In the genomic region with DNA sequence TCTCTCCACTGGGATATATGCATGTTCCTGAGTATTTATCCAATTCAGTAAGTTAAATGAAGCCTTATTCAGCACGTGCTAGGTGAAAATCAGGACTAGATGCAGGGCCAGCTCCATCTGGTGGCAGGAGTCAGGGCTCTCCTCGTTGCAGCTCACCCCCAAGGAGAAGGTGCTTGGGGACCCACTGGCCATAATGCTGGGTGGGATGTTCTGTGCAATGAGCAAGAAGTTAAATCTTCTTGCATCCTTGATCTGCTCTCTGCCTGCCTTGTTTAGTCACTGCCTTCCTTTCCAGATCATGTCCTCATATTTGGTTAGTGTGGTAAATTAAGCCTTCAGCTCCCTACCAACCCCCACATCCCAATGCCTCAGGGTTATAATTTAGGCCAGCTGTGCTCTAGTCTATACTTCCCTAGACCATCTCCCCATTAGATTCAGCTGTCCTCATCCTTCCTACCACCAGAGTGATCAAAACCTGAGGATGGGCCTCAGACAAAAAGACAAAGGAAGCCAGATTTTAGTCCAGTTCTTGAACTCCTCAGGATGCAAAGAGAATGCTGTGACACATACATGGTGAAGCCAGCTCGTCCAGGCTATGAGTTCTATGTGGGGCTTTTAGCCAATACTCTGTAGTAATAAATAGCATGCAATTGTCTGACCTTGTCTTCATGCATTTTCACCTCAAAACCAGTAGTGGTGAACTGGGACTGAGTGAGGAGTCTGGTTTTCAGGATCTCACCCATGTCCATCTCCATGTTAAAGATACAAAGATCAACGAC, we compare ENCODE assay signal across 11 cellular contexts. TPM values are rescaled to one million over a fixed set of nuclear protein-coding genes. Genes with fewer than 3 reads are reported as not detected.
DNase-seq lines count a peak whose midpoint lies in the region; ATAC-seq, FAIRE-seq and TF ChIP-seq lines count a peak whose summit lies in the region.
"Had no signal": no experiment of that assay in that cellular context is flagged by ENCODE, and none has a peak within 500 bp of the region (broad histone marks: within the 10 kb centered on the region; RNA-seq: fewer than 3 reads in every experiment).

No MANE protein-coding gene starts in this region.

- H3K56ac ChIP-seq in H1 (replicated peaks; ENCODE audit: insufficient read length, low read depth, low read length), result no peak overlapping the region

- H3K4me3 ChIP-seq in H1 (ENCODE audit: extremely low read depth in 1 of 4, insufficient read depth in 2 of 4, low read depth in 3 of 4, low read length in 4 of 4), result no peak overlapping the region
- H3K4me3 ChIP-seq: lung, thoracic aorta had no signal

- peaks cover 4% of the 10 kb centered on the region for H3K9me3 Mint-ChIP-seq in progenitor cell of endocrine pancreas (ENCODE audit: low read depth)

- no peak overlapping the region for H4K8ac ChIP-seq in H1 (ENCODE audit: extremely low read depth, insufficient read depth, low read length)

- H2AK5ac ChIP-seq in H1 (ENCODE audit: low read depth, low read length), result no peak overlapping the region

- ATAC-seq in GM21717 (IDR thresholded peaks at IDR 0.05; ENCODE audit: unreplicated experiment), result no peak

- no peak overlapping the region for H2BK5ac ChIP-seq in H1 (ENCODE audit: low read depth, low read length)

- H3K4me3 Mint-ChIP-seq in progenitor cell of endocrine pancreas (ENCODE audit: low read depth), result no peak overlapping the region

- H3K27me3 ChIP-seq in H1 (replicated peaks in 1 of 4; ENCODE audit: control insufficient read depth in 3 of 4, extremely low read depth in 1 of 4, insufficient read depth in 3 of 4, low read length in 3 of 4), result no peaks in the 10 kb centered on the region; a peak in 1 of 7 replicates

- TF ChIP-seq EP300 in H1 (IDR thresholded peaks at IDR 0.05; ENCODE audit: borderline replicate concordance in 1 of 2, low read depth in 2 of 2, low read length in 2 of 2), result no peak

- H3K23me2 ChIP-seq in H1 (ENCODE audit: low read depth, low read length), result no peaks in the 10 kb centered on the region

- H3K4me2 ChIP-seq in H1 (ENCODE audit: insufficient read depth in 1 of 2, low read depth in 2 of 2, low read length in 2 of 2), result no peak overlapping the region

- H4K91ac ChIP-seq in H1 (replicated peaks; ENCODE audit: insufficient read length, low read length), result no peak overlapping the region

- no peak overlapping the region for H3K27ac Mint-ChIP-seq in progenitor cell of endocrine pancreas

- H3K14ac ChIP-seq in H1 (ENCODE audit: insufficient read length), result no peak overlapping the region

- no peak overlapping the region for H3K23ac ChIP-seq in H1 (ENCODE audit: insufficient read length)

- FAIRE-seq in H1 (lab: Jason Lieb, UNC), result peak; percentile 24

- H3K27me3 Mint-ChIP-seq in progenitor cell of endocrine pancreas, result peaks cover 24% of the 10 kb centered on the region

- TF ChIP-seq POLR2A in H1 (IDR thresholded peaks at IDR 0.05; ENCODE audit: control extremely low read depth in 1 of 2, low read depth in 2 of 2, low read length in 2 of 2), result no peak

- no peaks in the 10 kb centered on the region for H3K9me3 ChIP-seq in H1 (ENCODE audit: insufficient read depth in 2 of 2, low read depth in 1 of 2, low read length in 1 of 2)
- H3K9me3 ChIP-seq: thoracic aorta had no signal

- no peaks in the 10 kb centered on the region for H3K79me2 ChIP-seq in H1 (ENCODE audit: control insufficient read depth in 1 of 2, insufficient read depth in 2 of 2, low read length in 2 of 2)

- H3K36me3 Mint-ChIP-seq in progenitor cell of endocrine pancreas (ENCODE audit: insufficient read depth), result no peaks in the 10 kb centered on the region

- no peak overlapping the region for H3K9ac ChIP-seq in H1 (replicated peaks in 1 of 4; ENCODE audit: extremely low read depth in 1 of 4, low read depth in 3 of 4, low read length in 3 of 4)

- POLR2A ChIA-PET in H1 (lab: Charles Lee; ENCODE audit: partially characterized antibody), result no interaction called here

- TF ChIP-seq CTCF in GM12873 (IDR thresholded peaks at IDR 0.05; ENCODE audit: insufficient read depth, low read depth, low read length, missing control alignments), result peak; percentile 59
- TF ChIP-seq CTCF in H1 (IDR thresholded peaks at IDR 0.05; ENCODE audit: control extremely low read depth in 1 of 3, insufficient read depth in 1 of 3, low read depth in 1 of 3, low read length in 3 of 3), result peak; percentile 69 to 84 (median 81)
- TF ChIP-seq CTCF in progenitor cell of endocrine pancreas (IDR thresholded peaks at IDR 0.05; ENCODE audit: unreplicated experiment), result peak; percentile 64

- no peaks in the 10 kb centered on the region for H3K79me1 ChIP-seq in H1 (ENCODE audit: low read depth, low read length)

- no peak overlapping the region; the same call in 1 of the 2 replicates for H2BK12ac ChIP-seq in H1 (ENCODE audit: low read depth, low read length)

- no peak overlapping the region for H3K27ac ChIP-seq in H1 (ENCODE audit: low read depth, low read length)
- H3K27ac ChIP-seq: thoracic aorta had no signal

- H2BK20ac ChIP-seq in H1 (ENCODE audit: low read length), result no peak overlapping the region

- no peak overlapping the region for H4K5ac ChIP-seq in H1 (ENCODE audit: insufficient read length, low read depth, low read length)

- H4K20me1 ChIP-seq in H1 (replicated peaks in 1 of 2; ENCODE audit: control insufficient read depth in 1 of 2, insufficient read depth in 2 of 2, low read length in 2 of 2), result no peaks in the 10 kb centered on the region

- no peaks in the 10 kb centered on the region for H3K4me1 ChIP-seq in H1 (replicated peaks in 1 of 4; ENCODE audit: control insufficient read depth in 3 of 4, insufficient read depth in 4 of 4, low read length in 3 of 4)

- H2BK15ac ChIP-seq in H1 (ENCODE audit: low read length), result no peak overlapping the region

- H3K4ac ChIP-seq in H1 (replicated peaks; ENCODE audit: insufficient read length, low read depth, low read length), result no peak overlapping the region

- H2AFZ ChIP-seq in H1 (ENCODE audit: low read length), result no peak overlapping the region

- no peak overlapping the region for H3K18ac ChIP-seq in H1 (ENCODE audit: extremely low read depth, low read length)

- CTCF ChIA-PET in H1 (lab: Charles Lee; ENCODE audit: partially characterized antibody), result interaction anchor here (0.6 to 4.9 kb wide), 53 partner anchors 9 to 1018 kb away, joined by 3 to 26 read pairs (median 5); no protein-coding TSS in a partner anchor

- H3K4me1 Mint-ChIP-seq in progenitor cell of endocrine pancreas (ENCODE audit: low read depth), result no peaks in the 10 kb centered on the region

- H2BK120ac ChIP-seq in H1 (replicated peaks; ENCODE audit: low read depth, low read length), result no peak overlapping the region

- WGBS in H1 (ENCODE audit: extremely low coverage in 1 of 2, insufficient coverage in 1 of 2, insufficient read length in 1 of 2, insufficient replicate concordance in 2 of 2, low coverage in 1 of 2, low lambda C conversion rate in 2 of 2, missing lambda C conversion rate in 1 of 2), 2 experiments, result 76% methylated on average over 4 of the region's 4 CpGs; no CpG with 5 or more reads in 1 of the 2 experiments

- peak; percentile 84 to 85 for TF ChIP-seq RAD21 in H1 (IDR thresholded peaks at IDR 0.05 in 1 of 2, conservative IDR thresholded peaks at IDR 0.05 in 1 of 2; ENCODE audit: low read depth in 2 of 2, low read length in 2 of 2)

- DNase-seq in NCI-H345 treated with DMSO at 0.1 percent for 48 hours (lab: John Stamatoyannopoulos, UW; ENCODE audit: unreplicated experiment) (peak; percentile 29), H1 (ENCODE audit: low read depth in 1 of 2, low spot score in 2 of 2) (peak in 1 of 2 experiments; percentile 57), progenitor cell of endocrine pancreas (ENCODE audit: low spot score, unreplicated experiment) (no peak), ecto neural progenitor cell (ENCODE audit: low spot score) (no peak), NCI-H2081 treated with DMSO at 0.1 percent for 48 hours (lab: John Stamatoyannopoulos, UW) (no peak), NOMO-1 treated with DMSO at 0.1 percent for 48 hours (lab: John Stamatoyannopoulos, UW; ENCODE audit: unreplicated experiment) (no peak)
- DNase-seq: activated CD8-positive, alpha-beta memory T cell treated with anti-CD3 and anti-CD28 coated beads, Interleukin-2, amount 50 U/mL, for 48 hours had no signal

- H3K36me3 ChIP-seq in H1 (ENCODE audit: control insufficient read depth in 2 of 4, insufficient read depth in 4 of 4, low read length in 3 of 4), result no peaks in the 10 kb centered on the region
- H3K36me3 ChIP-seq: thoracic aorta had no signal

TF ChIP-seq in H1, 55 proteins besides CTCF, POLR2A, EP300 and RAD21:
- TF ChIP-seq PHF8 (conservative IDR thresholded peaks at IDR 0.05; ENCODE audit: low read depth, low read length), result no peak
- TF ChIP-seq, protein P1, sequence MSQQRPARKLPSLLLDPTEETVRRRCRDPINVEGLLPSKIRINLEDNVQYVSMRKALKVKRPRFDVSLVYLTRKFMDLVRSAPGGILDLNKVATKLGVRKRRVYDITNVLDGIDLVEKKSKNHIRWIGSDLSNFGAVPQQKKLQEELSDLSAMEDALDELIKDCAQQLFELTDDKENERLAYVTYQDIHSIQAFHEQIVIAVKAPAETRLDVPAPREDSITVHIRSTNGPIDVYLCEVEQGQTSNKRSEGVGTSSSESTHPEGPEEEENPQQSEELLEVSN (IDR thresholded peaks at IDR 0.05), result peak; percentile 50; the same call in 1 of the 2 replicates
- TF ChIP-seq, protein P2, sequence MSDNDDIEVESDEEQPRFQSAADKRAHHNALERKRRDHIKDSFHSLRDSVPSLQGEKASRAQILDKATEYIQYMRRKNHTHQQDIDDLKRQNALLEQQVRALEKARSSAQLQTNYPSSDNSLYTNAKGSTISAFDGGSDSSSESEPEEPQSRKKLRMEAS (IDR thresholded peaks at IDR 0.05), result peak; percentile 91
TF ChIP-seq in H1: peak in this region for 2.

RNA-seq across cellular contexts. Expression of a gene that starts 55.9 kb away (rescaled TPM):
- 0.56 and 1.5 TPM in 2 replicates for total RNA-seq in H1 (2021; fragmentation: NEBNext Ultra II Directional; extraction: Animal tissue kit (Norgen Biotek cat#: 25700))
- 0.94 and 1.4 TPM in 2 replicates for polyA plus RNA-seq in H1 (2011; rRNA removed)
- polyA plus RNA-seq in H1 (2011; cell fraction: cytosol; rRNA removed), result 1.1 TPM
- 3.8 TPM for polyA plus RNA-seq in H1 (2011; cell fraction: nucleus; rRNA removed)
- 0.58 to 0.92 TPM (median 0.78 TPM) in 4 replicates for polyA plus RNA-seq in H1 (2012, experiment 1 of 2)
- 0.24 TPM for polyA plus RNA-seq in H1 (2012, experiment 2 of 2)
- polyA plus RNA-seq in H1 (2013, experiment 1 of 2), result 0.57 TPM
- polyA plus RNA-seq in H1 (2013, experiment 2 of 2), result 0.57 TPM
- 0.32 and 0.79 TPM in 2 replicates for polyA minus RNA-seq in H1 (2011; rRNA and poly(A)+ RNA removed)
- 0.73 TPM for polyA minus RNA-seq in H1 (2011; cell fraction: cytosol; rRNA and poly(A)+ RNA removed)
- 1.3 TPM for polyA minus RNA-seq in H1 (2011; cell fraction: nucleus; rRNA and poly(A)+ RNA removed)
- 0.67 and 1.5 TPM in 2 replicates for total RNA-seq in progenitor cell of endocrine pancreas
